ENCODE assay signal across 1 cellular context in genomic region chr19:33446156-33446917, GRCh38.
TF ChIP-seq lines count a peak whose summit lies in the region.

No MANE protein-coding gene starts in this region.

TF ChIP-seq in WTC11, 78 proteins besides CTCF, POLR2A, EP300 and RAD21 (continued from another document):
- TF ChIP-seq E2F5 (CRISPR knock-in tag; IDR thresholded peaks at IDR 0.05) = no peak
- TF ChIP-seq ZNF416 (CRISPR knock-in tag; IDR thresholded peaks at IDR 0.05) = no peak
- TF ChIP-seq NR3C1 (CRISPR knock-in tag; conservative IDR thresholded peaks at IDR 0.05; ENCODE audit: low read depth) = no peak
- TF ChIP-seq GTF2I (CRISPR knock-in tag; conservative IDR thresholded peaks at IDR 0.05) = no peak
- TF ChIP-seq PRRX2 (CRISPR knock-in tag; IDR thresholded peaks at IDR 0.05) = no peak
- no peak for TF ChIP-seq ARID4B (CRISPR knock-in tag; IDR thresholded peaks at IDR 0.05; ENCODE audit: borderline replicate concordance)
- no peak for TF ChIP-seq IRF1 (CRISPR knock-in tag; IDR thresholded peaks at IDR 0.05)
- TF ChIP-seq ZNF425 (CRISPR knock-in tag; conservative IDR thresholded peaks at IDR 0.05) = no peak
- TF ChIP-seq HMGA2 (CRISPR knock-in tag; IDR thresholded peaks at IDR 0.05) = no peak
- TF ChIP-seq NR1H2 (CRISPR knock-in tag; IDR thresholded peaks at IDR 0.05) = no peak
